10 cellular contexts compared by ENCODE assay signal in genomic region chr11:34632105-34632780, GRCh38. TPM values are rescaled to one million over a fixed set of nuclear protein-coding genes. Genes with fewer than 3 reads are reported as not detected.
DNase-seq lines count a peak whose midpoint lies in the region; ATAC-seq and TF ChIP-seq lines count a peak whose summit lies in the region.
"Had no signal": no experiment of that assay in that cellular context is flagged by ENCODE, and none has a peak within 500 bp of the region (broad histone marks: within the 10 kb centered on the region; RNA-seq: fewer than 3 reads in every experiment).

No MANE protein-coding gene starts in this region.

- TF ChIP-seq CTCF in body of pancreas (IDR thresholded peaks at IDR 0.05): no peak

- H3K4me3 ChIP-seq in body of pancreas: no peak overlapping the region
- H3K4me3 ChIP-seq: smooth muscle cell had no signal

- TF ChIP-seq POLR2A in body of pancreas (IDR thresholded peaks at IDR 0.05): peak in 2 of 3 donors; percentile 79 to 84

- H3K9me3 ChIP-seq in body of pancreas: no peaks in the 10 kb centered on the region

- intact Hi-C loops in body of pancreas (cut with DNase I): no loop called here

- DNase-seq in NCI-H1105 treated with DMSO at 0.1 percent for 48 hours (lab: John Stamatoyannopoulos, UW) (peak; percentile 97), body of pancreas (peak; percentile 65 to 84 (median 71)), left lobe of liver (ENCODE audit: low spot score) (peak; percentile 52), hepatic stellate cell (ENCODE audit: low spot score) (no peak), NOMO-1 (lab: John Stamatoyannopoulos, UW; ENCODE audit: unreplicated experiment in 2 of 2) (no peak), NCI-H1694 treated with DMSO at 0.1 percent for 48 hours (lab: John Stamatoyannopoulos, UW) (no peak), HK-2 (ENCODE audit: unreplicated experiment) (no peak)

- ATAC-seq in body of pancreas: peak; percentile 83
- peak; percentile 84 for ATAC-seq in left lobe of liver

- WGBS in body of pancreas, 2 donors: 14 to 16% methylated on average over 7 of the region's 7 CpGs

- H3K27ac ChIP-seq in body of pancreas (peak overlapping the region; percentile 86 to 94 (median 90)), temporal lobe (ENCODE audit: low read depth, low read length) (peak overlapping the region; percentile 27)

- H3K27me3 ChIP-seq in body of pancreas: no peaks in the 10 kb centered on the region

- no peaks in the 10 kb centered on the region for H3K36me3 ChIP-seq in body of pancreas (replicated peaks in 1 of 2; ENCODE audit: insufficient read depth in 1 of 2, low read depth in 2 of 2)

- peaks cover 78% of the 10 kb centered on the region for H3K4me1 ChIP-seq in body of pancreas

RNA-seq across cellular contexts. Expression of gene EHF, which starts 11.3 kb away (rescaled TPM):
- total RNA-seq in body of pancreas (10 to 100 TPM; 21.4 to 40.5 TPM), left lobe of liver (2.8 TPM), temporal lobe (0.25 TPM)
- total RNA-seq: activated CD8-positive, alpha-beta memory T cell treated with anti-CD3 and anti-CD28 coated beads for 36 hours had no signal

Comparison
In these comparisons a context has a peak if more than half of its experiments do, and no peak if none do; other contexts are left out.
1. DNase-seq: peak in NCI-H1105 treated with DMSO at 0.1 percent for 48 hours (single experiment), body of pancreas (4 of 4) and left lobe of liver (single experiment); none in hepatic stellate cell (single experiment), NOMO-1 (0 of 2), NCI-H1694 treated with DMSO at 0.1 percent for 48 hours (single experiment) and HK-2 (single experiment).